ENCODE assay signal across 17 cellular contexts in genomic region chr12:98483621-98484455, GRCh38. TPM values are rescaled to one million over a fixed set of nuclear protein-coding genes. Genes with fewer than 3 reads are reported as not detected.
A peak's percentile ranks its signal among the peaks of the same experiment; 100 is the strongest.
DNase-seq lines count a peak whose midpoint lies in the region; ATAC-seq, FAIRE-seq and TF ChIP-seq lines count a peak whose summit lies in the region.
"Had no signal": no experiment of that assay in that cellular context is flagged by ENCODE, and none has a peak within 500 bp of the region (broad histone marks: within the 10 kb centered on the region; RNA-seq: fewer than 3 reads in every experiment).

No MANE protein-coding gene starts in this region.

- H3K9me3 ChIP-seq in cardiac muscle cell (ENCODE audit: low read depth) (no peaks in the 10 kb centered on the region), endodermal cell (ENCODE audit: control insufficient read depth, low read length) (no peaks in the 10 kb centered on the region), pancreas (no peaks in the 10 kb centered on the region), uterus (no peaks in the 10 kb centered on the region)

- H3K27me3 Mint-ChIP-seq in endodermal cell (ENCODE audit: insufficient read depth): peaks cover 4% of the 10 kb centered on the region

- no peaks in the 10 kb centered on the region for H3K36me3 ChIP-seq in cardiac muscle cell
- no peaks in the 10 kb centered on the region for H3K36me3 ChIP-seq in endodermal cell (ENCODE audit: control insufficient read depth, insufficient read depth, low read length)
- H3K36me3 ChIP-seq in pancreas: no peaks in the 10 kb centered on the region
- no peaks in the 10 kb centered on the region for H3K36me3 ChIP-seq in uterus
- H3K36me3 ChIP-seq: BLaER1 treated with 17β-estradiol and CSF1 and Interleukin-3, amounts not matched to agents 10 nM and 100 nM had no signal

- FAIRE-seq in pancreas (lab: Jason Lieb, UNC): no peak
- FAIRE-seq: G401.6, GM12891, H54 had no signal

- peaks cover 8% of the 10 kb centered on the region for H3K9me3 Mint-ChIP-seq in endodermal cell
- H3K9me3 Mint-ChIP-seq: CD4-positive, CD25-positive, alpha-beta regulatory T cell had no signal

- no peak overlapping the region for H3K9ac ChIP-seq in endodermal cell (ENCODE audit: extremely low read depth, low read length, poor library complexity, severe bottlenecking)
- H3K9ac ChIP-seq: BLaER1 treated with 17β-estradiol and CSF1 and Interleukin-3, amounts not matched to agents 10 nM and 100 nM had no signal

- no peak for TF ChIP-seq POLR2A in uterus (IDR thresholded peaks at IDR 0.05)

- 93% methylated on average over 5 to 7 of the region's 7 CpGs for WGBS in endodermal cell (ENCODE audit: insufficient coverage in 1 of 2, insufficient read length in 1 of 2), 2 experiments
- WGBS in pancreas, 2 donors: 38 to 44% methylated on average over 7 of the region's 7 CpGs

- H3K27me3 ChIP-seq in cardiac muscle cell (no peaks in the 10 kb centered on the region), endodermal cell (ENCODE audit: control insufficient read depth, insufficient read depth, low read length, poor library complexity, severe bottlenecking) (peaks cover 6% of the 10 kb centered on the region), pancreas (no peaks in the 10 kb centered on the region), uterus (no peaks in the 10 kb centered on the region)
- H3K27me3 ChIP-seq: BLaER1 treated with 17β-estradiol and CSF1 and Interleukin-3, amounts not matched to agents 10 nM and 100 nM had no signal

- H3K4me3 Mint-ChIP-seq in endodermal cell: no peak overlapping the region
- H3K4me3 Mint-ChIP-seq: CD4-positive, CD25-positive, alpha-beta regulatory T cell had no signal

- ATAC-seq in Right ventricle myocardium inferior (no peak), pancreas (peak; percentile 87 to 96 (median 93))
- no peak for ATAC-seq in stimulated activated naive CD8-positive, alpha-beta T cell treated with anti-CD3 and anti-CD28 coated beads, Interleukin-15, Interleukin-2, amounts not matched to agents 100 U/mL and 50 U/mL, for 24 hours
- ATAC-seq: HCT116 had no signal

- H3K4me3 ChIP-seq in cardiac muscle cell (no peak overlapping the region), endodermal cell (ENCODE audit: low read length) (no peak overlapping the region), pancreas (no peak overlapping the region), uterus (no peak overlapping the region)
- H3K4me3 ChIP-seq: BLaER1 treated with 17β-estradiol and CSF1 and Interleukin-3, amounts not matched to agents 10 nM and 100 nM had no signal

- no peak overlapping the region for H3K27ac Mint-ChIP-seq in endodermal cell
- H3K27ac Mint-ChIP-seq: CD4-positive, CD25-positive, alpha-beta regulatory T cell had no signal

- DNase-seq in cardiac muscle cell (ENCODE audit: low read depth in 1 of 2, low spot score in 1 of 2): peak; percentile 30 to 52
- no peak for DNase-seq in Right ventricle myocardium inferior (ENCODE audit: missing footprints)
- peak; percentile 47 for DNase-seq in NCI-H2171 treated with DMSO at 0.1 percent for 48 hours (lab: John Stamatoyannopoulos, UW)
- DNase-seq in endodermal cell: peak; percentile 33
- DNase-seq in pancreas: peak in 5 of 6 donors; percentile 61 to 91 (median 81)
- no peak for DNase-seq in stimulated activated naive CD8-positive, alpha-beta T cell treated with anti-CD3 and anti-CD28 coated beads, Interleukin-15, Interleukin-2, amounts not matched to agents 100 U/mL and 50 U/mL, for 24 hours
- no peak for DNase-seq in central memory CD4-positive, alpha-beta T cell
- DNase-seq in uterus: no peak
- DNase-seq: ACHN; CD4-positive, CD25-positive, alpha-beta regulatory T cell; DMS79; EL had no signal

- peaks cover under 1% of the 10 kb centered on the region for H3K4me1 Mint-ChIP-seq in endodermal cell
- H3K4me1 Mint-ChIP-seq: CD4-positive, CD25-positive, alpha-beta regulatory T cell had no signal

- peaks cover 3% of the 10 kb centered on the region for H3K4me1 ChIP-seq in cardiac muscle cell (ENCODE audit: low read depth)
- H3K4me1 ChIP-seq in endodermal cell (ENCODE audit: control insufficient read depth, insufficient read depth, low read length): no peaks in the 10 kb centered on the region
- peaks cover 0 to 4% (median 0%) of the 10 kb centered on the region in 3 donors for H3K4me1 ChIP-seq in pancreas
- no peaks in the 10 kb centered on the region for H3K4me1 ChIP-seq in uterus

- H3K36me3 Mint-ChIP-seq in endodermal cell (ENCODE audit: low read depth): peaks cover 2% of the 10 kb centered on the region
- H3K36me3 Mint-ChIP-seq: CD4-positive, CD25-positive, alpha-beta regulatory T cell had no signal

- peak overlapping the region; percentile 57 for H3K27ac ChIP-seq in cardiac muscle cell
- no peak overlapping the region for H3K27ac ChIP-seq in endodermal cell (ENCODE audit: low read depth, low read length)
- H3K27ac ChIP-seq in pancreas: peak overlapping the region; percentile 41 to 70 (median 64)
- H3K27ac ChIP-seq in uterus: no peak overlapping the region
- H3K27ac ChIP-seq: BLaER1 treated with 17β-estradiol and CSF1 and Interleukin-3, amounts not matched to agents 10 nM and 100 nM had no signal

- TF ChIP-seq CTCF in cardiac muscle cell (IDR thresholded peaks at IDR 0.05; ENCODE audit: low read depth, low read length) (no peak), endodermal cell (conservative IDR thresholded peaks at IDR 0.05) (no peak), pancreas (IDR thresholded peaks at IDR 0.05) (no peak), uterus (IDR thresholded peaks at IDR 0.05) (no peak)

- intact Hi-C loops in Right ventricle myocardium inferior (cut with DNase I): no loop called here
- intact Hi-C loops in pancreas (cut with DNase I): no loop called here
- intact Hi-C loops in uterus (cut with DNase I; ENCODE audit: low total_unique reads): no loop called here

RNA-seq across cellular contexts. Expression of gene TMPO, which starts 31.6 kb away (rescaled TPM):
- total RNA-seq in cardiac muscle cell: 98.1 and 123 TPM in 2 replicates
- polyA plus RNA-seq in cardiac muscle cell: 26.6 and 40.9 TPM in 2 replicates
- total RNA-seq in Right ventricle myocardium inferior: 15.6 TPM
- total RNA-seq in endodermal cell: 100 to 1,000 TPM; 176 to 203 TPM
- polyA plus RNA-seq in endodermal cell (2013, experiment 1 of 2): 186 TPM
- polyA plus RNA-seq in endodermal cell (2013, experiment 2 of 2): 205 TPM
- 10 to 100 TPM; 26.7 to 49.2 (median 32.9) TPM for total RNA-seq in pancreas
- polyA plus RNA-seq in pancreas: 10 to 100 TPM; 13.7 to 17.8 TPM
- 100 to 1,000 TPM in 1 of 4 donors, 10 to 100 TPM in 3; 59.7 to 256 (median 93.8) TPM for total RNA-seq in uterus

Comparison
In these comparisons a context has a peak if more than half of its experiments do, and no peak if none do; other contexts are left out.
1. DNase-seq: peak in cardiac muscle cell (2 of 2), NCI-H2171 treated with DMSO at 0.1 percent for 48 hours (single experiment), endodermal cell (single experiment) and pancreas (5 of 6); none in Right ventricle myocardium inferior (single experiment), stimulated activated naive CD8-positive, alpha-beta T cell treated with anti-CD3 and anti-CD28 coated beads, Interleukin-15, Interleukin-2, amounts not matched to agents 100 U/mL and 50 U/mL, for 24 hours (single experiment), central memory CD4-positive, alpha-beta T cell (single experiment) and uterus (0 of 2).
2. H3K27ac ChIP-seq: peak in cardiac muscle cell (single experiment) and pancreas (4 of 4); none in endodermal cell (single experiment) and uterus (0 of 2).
3. ATAC-seq: peak in pancreas (4 of 4); none in Right ventricle myocardium inferior (single experiment) and stimulated activated naive CD8-positive, alpha-beta T cell treated with anti-CD3 and anti-CD28 coated beads, Interleukin-15, Interleukin-2, amounts not matched to agents 100 U/mL and 50 U/mL, for 24 hours (single experiment).